Comparison of ENCODE assay signal across 25 cellular contexts in the genomic region with DNA sequence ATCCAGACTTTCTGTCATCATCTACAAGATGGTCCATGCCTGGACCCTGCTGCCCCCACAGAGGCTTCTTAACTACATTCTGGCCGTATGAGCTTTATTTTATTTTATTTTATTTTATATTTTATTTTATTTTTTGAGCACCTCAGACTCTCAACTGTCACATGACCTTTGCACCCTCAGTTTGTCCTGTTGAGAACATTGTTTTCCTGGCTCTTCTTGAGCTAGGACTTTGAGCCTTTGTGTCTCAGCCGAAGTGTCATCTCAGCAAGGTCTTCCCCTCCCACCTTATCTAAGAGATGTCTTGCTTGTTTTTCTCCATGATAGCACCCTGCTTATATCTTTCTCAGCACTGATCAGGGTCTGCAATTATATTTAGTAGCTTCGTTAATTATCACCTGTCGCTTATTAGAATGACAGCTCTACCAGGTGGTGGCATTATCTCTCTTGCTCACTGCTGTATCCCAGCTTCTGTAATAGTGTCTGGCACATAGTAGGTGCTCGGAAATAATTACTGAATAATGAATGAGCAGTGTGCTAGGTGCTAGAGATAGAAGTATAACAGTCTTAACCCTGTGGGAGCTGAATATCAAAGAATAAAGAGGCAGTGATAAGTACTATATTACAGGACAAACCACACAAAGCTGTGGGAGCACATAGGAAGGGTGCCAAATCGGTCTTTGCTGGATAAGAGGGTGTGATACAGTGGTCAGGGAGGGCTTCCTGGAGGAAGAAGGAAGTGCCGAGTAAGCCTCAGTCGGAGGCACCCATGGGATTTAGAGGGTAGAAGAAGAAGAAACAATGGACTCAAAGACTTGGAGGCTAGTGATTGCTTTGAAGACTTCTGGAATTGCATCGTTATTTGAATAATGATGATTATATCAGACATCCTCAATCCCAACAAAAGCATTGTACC.
"Had no signal": no experiment of that assay in that cellular context is flagged by ENCODE, and none has a peak within 500 bp of the region (broad histone marks: within the 10 kb centered on the region; RNA-seq: fewer than 3 reads in every experiment).

No MANE protein-coding gene starts in this region.

- ATAC-seq: activated CD4-positive, CD25-positive, alpha-beta regulatory T cell treated with anti-CD3 and anti-CD28 coated beads, Interleukin-2, amount 50 U/mL, for 24 hours; activated CD8-positive, alpha-beta memory T cell treated with anti-CD3 and anti-CD28 coated beads, Interleukin-2, amount 10 ng/mL, durations not matched to agents 7 days and 5 days; activated CD8-positive, alpha-beta T cell treated with anti-CD3 and anti-CD28 coated beads for 36 hours; gastrocnemius medialis; left lung; naive thymus-derived CD8-positive, alpha-beta T cell; stimulated activated naive CD8-positive, alpha-beta T cell treated with anti-CD3 and anti-CD28 coated beads, Interleukin-15, Interleukin-2, amounts not matched to agents 100 U/mL and 50 U/mL, for 24 hours had no signal

- H3K27ac ChIP-seq: coronary artery, esophagus squamous epithelium, gastrocnemius medialis, left lung, ovary, prostate gland, spleen, tibial nerve had no signal

- H3K27me3 Mint-ChIP-seq: activated CD4-positive, alpha-beta T cell treated with anti-CD3 and anti-CD28 coated beads, Interleukin-2, amount 10 ng/mL, durations not matched to agents 7 days and 5 days; activated CD8-positive, alpha-beta memory T cell treated with anti-CD3 and anti-CD28 coated beads, Interleukin-2, amount 10 ng/mL, durations not matched to agents 7 days and 5 days; activated CD8-positive, alpha-beta T cell treated with anti-CD3 and anti-CD28 coated beads for 36 hours; naive thymus-derived CD8-positive, alpha-beta T cell had no signal

- H3K36me3 Mint-ChIP-seq: mesothelial cell of epicardium had no signal

- H3K27ac Mint-ChIP-seq: activated CD4-positive, alpha-beta T cell treated with anti-CD3 and anti-CD28 coated beads, Interleukin-2, amount 10 ng/mL, durations not matched to agents 7 days and 5 days; activated CD8-positive, alpha-beta memory T cell treated with anti-CD3 and anti-CD28 coated beads, Interleukin-2, amount 10 ng/mL, durations not matched to agents 7 days and 5 days; activated CD8-positive, alpha-beta T cell treated with anti-CD3 and anti-CD28 coated beads for 36 hours; activated T-helper 2 cell treated with anti-CD3 and anti-CD28 coated beads, Interferon-gamma antibody, Interleukin-2, Interleukin-4, amounts not matched to agents 10 μg/mL and 5 μg/mL and 100 μg/mL, durations not matched to agents 14 hours and 24 hours and 36 hours; endodermal cell; mesothelial cell of epicardium; T-helper 1 cell treated with Interleukin-12 subunit alpha and Interleukin-12 subunit beta and Interleukin-4 antibody, amounts not matched to agents 30 μg/mL and 1 μg/mL, for 36 hours had no signal

- H3K4me3 Mint-ChIP-seq: activated CD4-positive, alpha-beta T cell treated with anti-CD3 and anti-CD28 coated beads, Interleukin-2, amount 10 ng/mL, durations not matched to agents 7 days and 5 days; activated CD8-positive, alpha-beta memory T cell treated with anti-CD3 and anti-CD28 coated beads, Interleukin-2, amount 10 ng/mL, durations not matched to agents 7 days and 5 days; activated CD8-positive, alpha-beta T cell treated with anti-CD3 and anti-CD28 coated beads for 36 hours; endodermal cell; mesothelial cell of epicardium; naive thymus-derived CD8-positive, alpha-beta T cell; T-helper 1 cell treated with Interleukin-12 subunit alpha and Interleukin-12 subunit beta and Interleukin-4 antibody, amounts not matched to agents 30 μg/mL and 1 μg/mL, for 36 hours had no signal

- H3K36me3 ChIP-seq: esophagus squamous epithelium, gastrocnemius medialis, left lung, ovary, prostate gland had no signal

- H3K4me1 Mint-ChIP-seq: mesothelial cell of epicardium had no signal

- H3K9me3 Mint-ChIP-seq: activated CD4-positive, alpha-beta T cell treated with anti-CD3 and anti-CD28 coated beads, Interleukin-2, amount 10 ng/mL, durations not matched to agents 7 days and 5 days; activated CD8-positive, alpha-beta T cell treated with anti-CD3 and anti-CD28 coated beads for 36 hours; activated T-helper 2 cell treated with anti-CD3 and anti-CD28 coated beads, Interferon-gamma antibody, Interleukin-2, Interleukin-4, amounts not matched to agents 10 μg/mL and 5 μg/mL and 100 μg/mL, durations not matched to agents 14 hours and 24 hours and 36 hours; endodermal cell; mesothelial cell of epicardium; naive thymus-derived CD8-positive, alpha-beta T cell; T-helper 1 cell treated with Interleukin-12 subunit alpha and Interleukin-12 subunit beta and Interleukin-4 antibody, amounts not matched to agents 30 μg/mL and 1 μg/mL, for 36 hours had no signal

- H3K4me3 ChIP-seq: coronary artery, esophagus squamous epithelium, gastrocnemius medialis, left lung, lung, ovary, prostate gland, spleen, tibial nerve had no signal

- H3K9me3 ChIP-seq: esophagus squamous epithelium, gastrocnemius medialis, left lung, ovary, prostate gland, spleen, tibial nerve had no signal

- H3K4me1 ChIP-seq: gastrocnemius medialis, prostate gland, tibial nerve had no signal

- DNase-seq: activated CD4-positive, alpha-beta T cell treated with anti-CD3 and anti-CD28 coated beads, Interleukin-2, amount 10 ng/mL, durations not matched to agents 7 days and 5 days; activated CD8-positive, alpha-beta memory T cell treated with anti-CD3 and anti-CD28 coated beads, Interleukin-2, amount 10 ng/mL, durations not matched to agents 7 days and 5 days; activated CD8-positive, alpha-beta T cell treated with anti-CD3 and anti-CD28 coated beads for 36 hours; activated naive CD4-positive, alpha-beta T cell; cerebellar nuclear complex; endodermal cell; esophagus squamous epithelium; gastrocnemius medialis; hippocampal formation; kidney glomerular epithelial cell; left lung; naive thymus-derived CD8-positive, alpha-beta T cell; ovary; spleen; stimulated activated CD4-positive, alpha-beta T cell treated with anti-CD3 and anti-CD28 coated beads, Interleukin-4, amount 100 ng/mL, for 24 hours; stimulated activated naive CD8-positive, alpha-beta T cell treated with anti-CD3 and anti-CD28 coated beads, Interleukin-15, Interleukin-2, amounts not matched to agents 100 U/mL and 50 U/mL, for 24 hours; T1000 had no signal
